Comparison of ENCODE assay signal across 25 cellular contexts in genomic region chr5:56344594-56344993, GRCh38.
"Had no signal": no experiment of that assay in that cellular context is flagged by ENCODE, and none has a peak within 500 bp of the region (broad histone marks: within the 10 kb centered on the region; RNA-seq: fewer than 3 reads in every experiment).

No MANE protein-coding gene starts in this region.

- H3K36me3 ChIP-seq: gastrocnemius medialis, ovary, spleen, tibial artery had no signal

- H3K27ac Mint-ChIP-seq: endodermal cell, type B pancreatic cell had no signal

- H3K4me3 ChIP-seq: dorsolateral prefrontal cortex, gastrocnemius medialis, ovary, psoas muscle, skin epidermis, spleen, testis, tibial artery had no signal

- H3K27me3 ChIP-seq: gastrocnemius medialis, ovary, spleen, testis, tibial artery had no signal

- H3K27ac ChIP-seq: dorsolateral prefrontal cortex, epithelial cell of prostate, gastrocnemius medialis, ovary, psoas muscle, skin epidermis, testis, tibial artery had no signal

- H3K4me1 Mint-ChIP-seq: endodermal cell had no signal

- H3K36me3 Mint-ChIP-seq: type B pancreatic cell had no signal

- H3K27me3 Mint-ChIP-seq: naive thymus-derived CD8-positive, alpha-beta T cell; type B pancreatic cell had no signal

- DNase-seq: dorsolateral prefrontal cortex; effector CD4-positive, alpha-beta T cell; endodermal cell; foreskin fibroblast; gastrocnemius medialis; head of caudate nucleus; mesendoderm; midbrain; naive thymus-derived CD8-positive, alpha-beta T cell; occipital lobe; ovary; posterior cingulate gyrus; psoas muscle; right cardiac atrium; spleen; stimulated activated CD4-positive, alpha-beta T cell treated with anti-CD3 and anti-CD28 coated beads, Interleukin-4, amount 100 ng/mL, for 4 hours; stimulated activated naive CD4-positive, alpha-beta T cell; substantia nigra; testis; tibial artery had no signal

- H3K9me3 ChIP-seq: gastrocnemius medialis, ovary, psoas muscle, testis, tibial artery had no signal

- H3K4me3 Mint-ChIP-seq: endodermal cell; naive thymus-derived CD8-positive, alpha-beta T cell; type B pancreatic cell had no signal

- ATAC-seq: esophagus mucosa; gastrocnemius medialis; left lobe of liver; naive thymus-derived CD8-positive, alpha-beta T cell; psoas muscle; right cardiac atrium had no signal
